Comparison of ENCODE assay signal across 23 cellular contexts in the genomic region with DNA sequence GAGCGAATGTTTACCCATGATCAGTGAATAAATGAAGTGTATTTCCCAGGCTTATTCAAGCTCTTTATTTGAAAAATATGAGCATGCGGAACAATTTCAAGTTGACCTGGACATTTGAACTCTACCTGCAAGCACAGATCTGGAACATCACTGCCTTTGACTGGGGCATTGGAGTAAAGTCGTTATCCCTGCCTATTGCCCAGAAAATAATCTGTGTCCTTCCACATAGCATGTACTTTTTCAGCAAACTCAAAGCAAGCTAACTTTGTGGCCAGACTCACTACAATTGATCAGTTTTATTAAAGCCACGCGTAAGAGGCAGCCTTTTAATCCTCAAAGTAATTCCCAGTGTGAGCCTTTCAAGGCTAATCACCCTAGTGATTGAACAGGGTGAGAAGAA.
"Had no signal": no experiment of that assay in that cellular context is flagged by ENCODE, and none has a peak within 500 bp of the region (broad histone marks: within the 10 kb centered on the region; RNA-seq: fewer than 3 reads in every experiment).

No MANE protein-coding gene starts in this region.

- H3K36me3 ChIP-seq: neutrophil, ovary, pancreas, prostate gland, right atrium auricular region, right lobe of liver, sigmoid colon had no signal

- DNase-seq: occipital lobe, sigmoid colon had no signal

- H3K27ac Mint-ChIP-seq: naive B cell; naive thymus-derived CD4-positive, alpha-beta T cell; naive thymus-derived CD8-positive, alpha-beta T cell; natural killer cell; natural killer cell treated with Interleukin-12 subunit alpha and Interleukin-12 subunit beta and Interleukin-15 and Interleukin-18, amount 100 ng/mL, for 72 hours; nephron; nephron progenitor cell; progenitor cell of endocrine pancreas had no signal

- H2AFZ ChIP-seq: parathyroid adenoma had no signal

- H3K4me3 Mint-ChIP-seq: naive B cell; naive thymus-derived CD4-positive, alpha-beta T cell; naive thymus-derived CD8-positive, alpha-beta T cell; natural killer cell; natural killer cell treated with Interleukin-12 subunit alpha and Interleukin-12 subunit beta and Interleukin-15 and Interleukin-18, amount 100 ng/mL, for 72 hours; nephron; nephron progenitor cell; neural crest cell had no signal

- H3K79me2 ChIP-seq: parathyroid adenoma had no signal

- H3K4me3 ChIP-seq: ovary, pancreas, prostate gland, psoas muscle, right atrium auricular region, right lobe of liver, sigmoid colon, skin epidermis, smooth muscle cell had no signal

- H3K36me3 Mint-ChIP-seq: naive B cell; naive thymus-derived CD8-positive, alpha-beta T cell; natural killer cell; natural killer cell treated with Interleukin-12 subunit alpha and Interleukin-12 subunit beta and Interleukin-15 and Interleukin-18, amount 100 ng/mL, for 72 hours had no signal

- ATAC-seq: naive thymus-derived CD4-positive, alpha-beta T cell; naive thymus-derived CD8-positive, alpha-beta T cell; natural killer cell treated with Interleukin-12 subunit alpha and Interleukin-12 subunit beta and Interleukin-15 and Interleukin-18, amount 100 ng/mL, for 72 hours; psoas muscle; right cardiac atrium; sciatic nerve had no signal

- H3K27ac ChIP-seq: neutrophil, ovary, pancreas, parathyroid adenoma, prostate gland, psoas muscle, right atrium auricular region, right lobe of liver, sigmoid colon, skin epidermis had no signal

- H3K4me2 ChIP-seq: smooth muscle cell had no signal

- H3K4me1 Mint-ChIP-seq: naive B cell; naive thymus-derived CD8-positive, alpha-beta T cell; natural killer cell; nephron progenitor cell had no signal

- H3K9me3 Mint-ChIP-seq: naive B cell, nephron, nephron progenitor cell, neural crest cell had no signal

- H3K27me3 ChIP-seq: ovary, pancreas, right atrium auricular region, right lobe of liver had no signal

- H3K4me1 ChIP-seq: pancreas, parathyroid adenoma, prostate gland, psoas muscle, right atrium auricular region, right lobe of liver, sigmoid colon had no signal

- H3K9ac ChIP-seq: parathyroid adenoma had no signal

- H3K9me3 ChIP-seq: neutrophil, ovary, pancreas, prostate gland, psoas muscle, right atrium auricular region, right lobe of liver, sigmoid colon had no signal
